Comparison of ENCODE assay signal across 1 cellular context in the genomic region with DNA sequence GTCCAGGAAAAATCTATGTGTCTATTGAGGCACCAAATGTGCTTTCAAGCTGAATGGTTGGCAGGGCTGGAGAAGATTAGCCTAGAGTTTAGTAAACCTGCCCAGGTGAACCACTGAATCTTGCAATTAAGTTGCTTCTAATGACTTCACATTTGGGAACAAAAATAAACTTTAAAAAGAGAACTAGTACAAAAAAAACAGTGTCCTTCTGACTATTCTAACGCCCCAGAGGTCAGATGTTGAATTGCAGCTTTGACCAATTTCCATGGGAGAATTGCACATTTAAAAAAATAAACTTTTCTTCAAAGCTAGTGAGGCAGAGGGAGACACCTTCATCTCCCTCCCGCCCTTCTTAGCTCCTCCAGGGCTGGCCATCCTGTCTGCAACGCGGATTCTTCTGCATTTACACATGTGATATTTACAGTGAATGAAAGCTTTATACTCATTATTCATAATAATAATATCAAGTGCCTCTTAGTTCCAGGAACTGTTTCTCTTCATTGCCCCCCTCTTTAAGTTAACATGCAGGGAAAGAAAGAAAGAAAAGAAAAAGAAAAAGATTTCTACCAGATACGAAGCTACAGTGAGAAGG.
TF ChIP-seq lines count a peak whose summit lies in the region.

No MANE protein-coding gene starts in this region.

TF ChIP-seq in SK-N-SH treated with all-trans-retinoic acid at 6 μM for 48 hours, 23 proteins besides CTCF, POLR2A, EP300 and RAD21 (continued from another document):
- TF ChIP-seq, protein P1, sequence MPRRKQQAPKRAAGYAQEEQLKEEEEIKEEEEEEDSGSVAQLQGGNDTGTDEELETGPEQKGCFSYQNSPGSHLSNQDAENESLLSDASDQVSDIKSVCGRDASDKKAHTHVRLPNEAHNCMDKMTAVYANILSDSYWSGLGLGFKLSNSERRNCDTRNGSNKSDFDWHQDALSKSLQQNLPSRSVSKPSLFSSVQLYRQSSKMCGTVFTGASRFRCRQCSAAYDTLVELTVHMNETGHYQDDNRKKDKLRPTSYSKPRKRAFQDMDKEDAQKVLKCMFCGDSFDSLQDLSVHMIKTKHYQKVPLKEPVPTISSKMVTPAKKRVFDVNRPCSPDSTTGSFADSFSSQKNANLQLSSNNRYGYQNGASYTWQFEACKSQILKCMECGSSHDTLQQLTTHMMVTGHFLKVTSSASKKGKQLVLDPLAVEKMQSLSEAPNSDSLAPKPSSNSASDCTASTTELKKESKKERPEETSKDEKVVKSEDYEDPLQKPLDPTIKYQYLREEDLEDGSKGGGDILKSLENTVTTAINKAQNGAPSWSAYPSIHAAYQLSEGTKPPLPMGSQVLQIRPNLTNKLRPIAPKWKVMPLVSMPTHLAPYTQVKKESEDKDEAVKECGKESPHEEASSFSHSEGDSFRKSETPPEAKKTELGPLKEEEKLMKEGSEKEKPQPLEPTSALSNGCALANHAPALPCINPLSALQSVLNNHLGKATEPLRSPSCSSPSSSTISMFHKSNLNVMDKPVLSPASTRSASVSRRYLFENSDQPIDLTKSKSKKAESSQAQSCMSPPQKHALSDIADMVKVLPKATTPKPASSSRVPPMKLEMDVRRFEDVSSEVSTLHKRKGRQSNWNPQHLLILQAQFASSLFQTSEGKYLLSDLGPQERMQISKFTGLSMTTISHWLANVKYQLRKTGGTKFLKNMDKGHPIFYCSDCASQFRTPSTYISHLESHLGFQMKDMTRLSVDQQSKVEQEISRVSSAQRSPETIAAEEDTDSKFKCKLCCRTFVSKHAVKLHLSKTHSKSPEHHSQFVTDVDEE (CRISPR knock-in tag; IDR thresholded peaks at IDR 0.05): no peak
- TF ChIP-seq ZNF565 (CRISPR knock-in tag; conservative IDR thresholded peaks at IDR 0.05; ENCODE audit: low read depth) (no peak), OSR1 (CRISPR knock-in tag; IDR thresholded peaks at IDR 0.05) (no peak), ZNF8 (CRISPR knock-in tag; IDR thresholded peaks at IDR 0.05) (no peak), ISL1 (CRISPR knock-in tag; IDR thresholded peaks at IDR 0.05) (no peak)
- TF ChIP-seq, protein P2, sequence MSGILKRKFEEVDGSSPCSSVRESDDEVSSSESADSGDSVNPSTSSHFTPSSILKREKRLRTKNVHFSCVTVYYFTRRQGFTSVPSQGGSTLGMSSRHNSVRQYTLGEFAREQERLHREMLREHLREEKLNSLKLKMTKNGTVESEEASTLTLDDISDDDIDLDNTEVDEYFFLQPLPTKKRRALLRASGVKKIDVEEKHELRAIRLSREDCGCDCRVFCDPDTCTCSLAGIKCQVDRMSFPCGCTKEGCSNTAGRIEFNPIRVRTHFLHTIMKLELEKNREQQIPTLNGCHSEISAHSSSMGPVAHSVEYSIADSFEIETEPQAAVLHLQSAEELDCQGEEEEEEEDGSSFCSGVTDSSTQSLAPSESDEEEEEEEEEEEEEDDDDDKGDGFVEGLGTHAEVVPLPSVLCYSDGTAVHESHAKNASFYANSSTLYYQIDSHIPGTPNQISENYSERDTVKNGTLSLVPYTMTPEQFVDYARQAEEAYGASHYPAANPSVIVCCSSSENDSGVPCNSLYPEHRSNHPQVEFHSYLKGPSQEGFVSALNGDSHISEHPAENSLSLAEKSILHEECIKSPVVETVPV (CRISPR knock-in tag; IDR thresholded peaks at IDR 0.05): no peak
